1 cellular context compared by ENCODE assay signal in genomic region chr6:105805581-105806023, GRCh38.
TF ChIP-seq lines count a peak whose summit lies in the region.

No MANE protein-coding gene starts in this region.

TF ChIP-seq in K562, 482 proteins besides CTCF, POLR2A, EP300 and RAD21 (continued from another document and continues in another):
- no peak for TF ChIP-seq ELK1 (CRISPR knock-in tag; IDR thresholded peaks at IDR 0.05)
- 0 out of 2 replicates have a peak, but pooled peaks have one; percentile 25 for TF ChIP-seq ZBTB17 (CRISPR knock-in tag; IDR thresholded peaks at IDR 0.05)
- no peak for TF ChIP-seq SMARCB1 (IDR thresholded peaks at IDR 0.05; ENCODE audit: insufficient read length, low read depth)
- no peak for TF ChIP-seq GTF2F1 (IDR thresholded peaks at IDR 0.05; ENCODE audit: low read depth, low read length)
- no peak for TF ChIP-seq TAF1 (IDR thresholded peaks at IDR 0.05; ENCODE audit: control insufficient read depth, extremely low read depth, insufficient read depth, low read length, severe bottlenecking)
- TF ChIP-seq SETDB1 (IDR thresholded peaks at IDR 0.05; ENCODE audit: low read length): no peak
- no peak for TF ChIP-seq HDAC3 (IDR thresholded peaks at IDR 0.05; ENCODE audit: borderline replicate concordance, partially characterized antibody)
- TF ChIP-seq ZNF277 (CRISPR knock-in tag; IDR thresholded peaks at IDR 0.05; ENCODE audit: borderline replicate concordance): no peak
- TF ChIP-seq ZNF695 (CRISPR knock-in tag; IDR thresholded peaks at IDR 0.05): no peak
- no peak for TF ChIP-seq GTF2B (IDR thresholded peaks at IDR 0.05; ENCODE audit: extremely low read depth, insufficient read length)
- TF ChIP-seq HSF4 (CRISPR knock-in tag; IDR thresholded peaks at IDR 0.05; ENCODE audit: borderline replicate concordance): no peak
- no peak for TF ChIP-seq ZNF263 (CRISPR knock-in tag; IDR thresholded peaks at IDR 0.05; ENCODE audit: borderline replicate concordance)
- TF ChIP-seq ETV5 (CRISPR knock-in tag; IDR thresholded peaks at IDR 0.05; ENCODE audit: low read depth): no peak
- no peak for TF ChIP-seq HMGN3 (IDR thresholded peaks at IDR 0.05; ENCODE audit: borderline replicate concordance, extremely low read depth, insufficient read length, low read depth, low read length)
- no peak for TF ChIP-seq ILK (tag; IDR thresholded peaks at IDR 0.05; ENCODE audit: borderline replicate concordance, low read depth)
- TF ChIP-seq MTA2 (IDR thresholded peaks at IDR 0.05; ENCODE audit: low read depth): no peak
- TF ChIP-seq NCOA4 (IDR thresholded peaks at IDR 0.05; ENCODE audit: partially characterized antibody): no peak
- TF ChIP-seq ZNF197 (CRISPR knock-in tag; IDR thresholded peaks at IDR 0.05; ENCODE audit: low read depth): no peak
- TF ChIP-seq FOSL1 (tag; conservative IDR thresholded peaks at IDR 0.05): peak; percentile 96
- no peak for TF ChIP-seq U2AF2 (optimal IDR thresholded peaks at IDR 0.05; ENCODE audit: low read depth, low read length)
- TF ChIP-seq FOS (IDR thresholded peaks at IDR 0.05; ENCODE audit: extremely low read depth, insufficient read length): no peak
- TF ChIP-seq ARID3B (CRISPR knock-in tag; IDR thresholded peaks at IDR 0.05; ENCODE audit: borderline replicate concordance): no peak
- TF ChIP-seq CREB5 (CRISPR knock-in tag; IDR thresholded peaks at IDR 0.05): 0 out of 2 replicates have a peak, but pooled peaks have one; percentile 48
- no peak for TF ChIP-seq ZNF77 (CRISPR knock-in tag; IDR thresholded peaks at IDR 0.05)
- TF ChIP-seq ETV6 (IDR thresholded peaks at IDR 0.05; ENCODE audit: borderline replicate concordance in 1 of 2, low read depth in 2 of 2, low read length in 1 of 2): no peak
- TF ChIP-seq ETV6 (CRISPR knock-in tag; IDR thresholded peaks at IDR 0.05; ENCODE audit: borderline replicate concordance): no peak
- no peak for TF ChIP-seq ELF1 (tag; IDR thresholded peaks at IDR 0.05)
- TF ChIP-seq EGR1 (conservative IDR thresholded peaks at IDR 0.05): 0 out of 2 replicates have a peak, but pooled peaks have one; percentile 3
- TF ChIP-seq RB1 (IDR thresholded peaks at IDR 0.05; ENCODE audit: low read depth): no peak
- TF ChIP-seq E2F5 (CRISPR knock-in tag; IDR thresholded peaks at IDR 0.05): no peak
- no peak for TF ChIP-seq MTA1 (IDR thresholded peaks at IDR 0.05; ENCODE audit: borderline replicate concordance)
- TF ChIP-seq ZBTB11 (CRISPR knock-in tag; IDR thresholded peaks at IDR 0.05): no peak
- TF ChIP-seq DMBX1 (CRISPR knock-in tag; IDR thresholded peaks at IDR 0.05; ENCODE audit: borderline replicate concordance): peak; percentile 95
- TF ChIP-seq SNAPC5 (CRISPR knock-in tag; IDR thresholded peaks at IDR 0.05): no peak
- TF ChIP-seq STAT5B (CRISPR knock-in tag; IDR thresholded peaks at IDR 0.05): no peak
- peak; percentile 81 for TF ChIP-seq SMARCA4 (IDR thresholded peaks at IDR 0.05)
- no peak for TF ChIP-seq CEBPG (CRISPR knock-in tag; IDR thresholded peaks at IDR 0.05)
- TF ChIP-seq CEBPG (tag; conservative IDR thresholded peaks at IDR 0.05 in 1 of 2, IDR thresholded peaks at IDR 0.05 in 1 of 2): no peak
- no peak for TF ChIP-seq HES1 (IDR thresholded peaks at IDR 0.05; ENCODE audit: low read depth)
- TF ChIP-seq NFE2 (IDR thresholded peaks at IDR 0.05; ENCODE audit: low read depth): no peak
- no peak for TF ChIP-seq MCM7 (IDR thresholded peaks at IDR 0.05)
- no peak for TF ChIP-seq ZFP91 (CRISPR knock-in tag; IDR thresholded peaks at IDR 0.05)
- TF ChIP-seq PML (IDR thresholded peaks at IDR 0.05; ENCODE audit: low read length): no peak
- TF ChIP-seq RAD51 (IDR thresholded peaks at IDR 0.05; ENCODE audit: borderline replicate concordance, low read depth): no peak
- peak; percentile 27; the same call in 1 of the 2 replicates for TF ChIP-seq NR2C1 (IDR thresholded peaks at IDR 0.05)
- TF ChIP-seq NR2C1 (tag; IDR thresholded peaks at IDR 0.05): peak; percentile 91
- TF ChIP-seq ZZZ3 (IDR thresholded peaks at IDR 0.05): no peak
- no peak for TF ChIP-seq TCFL5 (CRISPR knock-in tag; conservative IDR thresholded peaks at IDR 0.05)
- TF ChIP-seq E2F1 (CRISPR knock-in tag; IDR thresholded peaks at IDR 0.05): no peak
- no peak for TF ChIP-seq MYNN (IDR thresholded peaks at IDR 0.05)
- no peak for TF ChIP-seq MYNN (CRISPR knock-in tag; IDR thresholded peaks at IDR 0.05)
- TF ChIP-seq HINFP (tag; conservative IDR thresholded peaks at IDR 0.05; ENCODE audit: low read depth): peak; percentile 68; the same call in 1 of the 2 replicates
- TF ChIP-seq ASH1L (IDR thresholded peaks at IDR 0.05; ENCODE audit: borderline replicate concordance, low read depth, partially characterized antibody): no peak
- no peak for TF ChIP-seq POLR3G (IDR thresholded peaks at IDR 0.05; ENCODE audit: extremely low read depth, insufficient read length, insufficient replicate concordance)
- no peak for TF ChIP-seq ZFP36 (IDR thresholded peaks at IDR 0.05; ENCODE audit: low read depth, low read length, partially characterized antibody)
- TF ChIP-seq BRF1 (IDR thresholded peaks at IDR 0.05; ENCODE audit: borderline replicate concordance, extremely low read depth, insufficient read length): no peak
- TF ChIP-seq PHF8 (IDR thresholded peaks at IDR 0.05; ENCODE audit: borderline replicate concordance, low read length): no peak
